Comparison of ENCODE assay signal across 22 cellular contexts in genomic region chr7:25460426-25460825, GRCh38.
"Had no signal": no experiment of that assay in that cellular context is flagged by ENCODE, and none has a peak within 500 bp of the region (broad histone marks: within the 10 kb centered on the region; RNA-seq: fewer than 3 reads in every experiment).

No MANE protein-coding gene starts in this region.

- H3K4me1 ChIP-seq: neural progenitor cell had no signal

- ATAC-seq: activated T-cell treated with anti-CD3 and anti-CD28 coated beads, Interleukin-2, amount 50 U/mL, for 4 hours; naive thymus-derived CD4-positive, alpha-beta T cell; psoas muscle; sciatic nerve; stimulated activated memory B cell treated with anti-CD40 and anti-IgM and Interleukin-4, amounts not matched to agents 10 μg/mL and 1 μg/mL and 100 μg/mL, for 72 hours had no signal

- H3K36me3 ChIP-seq: neural progenitor cell, ovary, thoracic aorta, upper lobe of left lung had no signal

- DNase-seq: activated CD4-positive, alpha-beta T cell treated with anti-CD3 and anti-CD28 coated beads, Interleukin-2, amount 10 ng/mL, durations not matched to agents 7 days and 5 days; activated CD8-positive, alpha-beta memory T cell treated with anti-CD3 and anti-CD28 coated beads, Interleukin-2, amount 50 U/mL, for 4 hours; activated naive CD4-positive, alpha-beta T cell treated with anti-CD3 and anti-CD28 coated beads for 36 hours; activated T-cell treated with anti-CD3 and anti-CD28 coated beads, Interleukin-2, amount 50 U/mL, for 4 hours; anterior cingulate cortex; cortex of kidney; erythroblast; foreskin melanocyte; glutamatergic neuron; hippocampal formation; islet precursor cell; naive thymus-derived CD4-positive, alpha-beta T cell; psoas muscle; stimulated activated CD4-positive, alpha-beta T cell treated with anti-CD3 and anti-CD28 coated beads, Interleukin-4, amount 100 ng/mL, for 4 hours; upper lobe of left lung had no signal

- H3K27ac ChIP-seq: neural progenitor cell, ovary, psoas muscle, thoracic aorta, upper lobe of left lung had no signal

- H3K4me3 ChIP-seq: neural progenitor cell, ovary, psoas muscle, thoracic aorta, upper lobe of left lung had no signal

- H3K4me2 ChIP-seq: neural progenitor cell had no signal

- FAIRE-seq: endometrium, TTC549 had no signal

- H3K9me3 ChIP-seq: ovary, psoas muscle, thoracic aorta, upper lobe of left lung had no signal

- H2AFZ ChIP-seq: neural progenitor cell had no signal

- H3K9ac ChIP-seq: neural progenitor cell had no signal

- H3K27me3 ChIP-seq: neural progenitor cell, ovary, upper lobe of left lung had no signal
